ENCODE assay signal across 8 cellular contexts in genomic region chr12:6850796-6851152, GRCh38. TPM values are rescaled to one million over a fixed set of nuclear protein-coding genes. Genes with fewer than 3 reads are reported as not detected.
DNase-seq lines count a peak whose midpoint lies in the region; ATAC-seq and TF ChIP-seq lines count a peak whose summit lies in the region.

No MANE protein-coding gene starts in this region.

- TF ChIP-seq EP300 in upper lobe of left lung (IDR thresholded peaks at IDR 0.05), result no peak

- peak overlapping the region in 3 of 4 donors; percentile 66 to 71 (median 68) for H3K4me3 ChIP-seq in upper lobe of left lung

- peaks cover 0 to 10% (median 3%) of the 10 kb centered on the region in 4 donors for H3K36me3 ChIP-seq in upper lobe of left lung

- no peak for TF ChIP-seq POLR2A in upper lobe of left lung (IDR thresholded peaks at IDR 0.05)

- no peaks in the 10 kb centered on the region for H3K9me3 ChIP-seq in upper lobe of left lung

- peak overlapping the region in 3 of 4 donors; percentile 88 to 94 (median 91) for H3K27ac ChIP-seq in upper lobe of left lung

- H3K4me1 ChIP-seq in upper lobe of left lung, result peaks cover 13 to 23% (median 16%) of the 10 kb centered on the region in 4 donors

- intact Hi-C loops in Right ventricle myocardium inferior (cut with DNase I) (no loop called here), left cardiac atrium (cut with DNase I) (no loop called here)

- DNase-seq in Right ventricle myocardium inferior (ENCODE audit: missing footprints), result peak; percentile 66
- DNase-seq in left cardiac atrium, result no peak
- DNase-seq in amniotic epithelial cell (ENCODE audit: low read depth), result peak; percentile 81
- DNase-seq in left lobe of liver (ENCODE audit: low spot score), result peak; percentile 59
- peak in 1 of 2 donors; percentile 85 for DNase-seq in upper lobe of left lung
- no peak for DNase-seq in putamen (ENCODE audit: low spot score)
- DNase-seq in SW480 (ENCODE audit: low spot score), result no peak
- no peak for DNase-seq in NOMO-1 treated with dmso at 0.1 percent for 144 hours (lab: John Stamatoyannopoulos, UW; ENCODE audit: unreplicated experiment)

- ATAC-seq in Right ventricle myocardium inferior (no peak), left cardiac atrium (no peak), left lobe of liver (no peak), upper lobe of left lung (ENCODE audit: low FRiP score in 2 of 2) (no peak)

- H3K27me3 ChIP-seq in upper lobe of left lung, result no peaks in the 10 kb centered on the region

- WGBS in upper lobe of left lung, 2 donors, result 26 to 36% methylated on average over 4 to 16 of the region's 16 CpGs

- no peak for TF ChIP-seq CTCF in upper lobe of left lung (IDR thresholded peaks at IDR 0.05)

RNA-seq across cellular contexts. Expression of gene CDCA3, which starts 0.3 kb away (rescaled TPM):
- total RNA-seq in Right ventricle myocardium inferior (1.2 TPM), left cardiac atrium (under 1 TPM in 1 of 2 donors, not detected in 1; 0.82 TPM), left lobe of liver (0.58 TPM), upper lobe of left lung (10 to 100 TPM in 1 of 6 donors, 1 to 10 TPM in 3, under 1 TPM in 1, not detected in 1; 0.39 to 10.3 (median 2.8) TPM)

RNA-seq across cellular contexts. Expression of gene USP5, which starts 1.2 kb away (rescaled TPM):
- total RNA-seq in Right ventricle myocardium inferior (62.0 TPM), left cardiac atrium (10 to 100 TPM; 63.4 to 65.4 TPM), left lobe of liver (48.0 TPM), upper lobe of left lung (10 to 100 TPM; 22.6 to 77.0 (median 35.6) TPM)

RNA-seq across cellular contexts. Expression of gene GNB3, which starts 10.0 kb away (rescaled TPM):
- 4.0 TPM for total RNA-seq in Right ventricle myocardium inferior
- total RNA-seq in left cardiac atrium, result 1 to 10 TPM; 2.3 to 5.8 TPM
- 0.08 TPM for total RNA-seq in left lobe of liver
- total RNA-seq in upper lobe of left lung, result 1 to 10 TPM in 2 of 6 donors, under 1 TPM in 3, not detected in 1; 0.44 to 1.4 (median 0.86) TPM

RNA-seq across cellular contexts. Expression of gene TPI1, which starts 16.6 kb away (rescaled TPM):
- total RNA-seq in Right ventricle myocardium inferior (832 TPM), left cardiac atrium (100 to 1,000 TPM; 642 to 858 TPM), left lobe of liver (300 TPM), upper lobe of left lung (100 to 1,000 TPM; 137 to 407 (median 309) TPM)

RNA-seq across cellular contexts. Expression of gene SPSB2, which starts 22.3 kb away (rescaled TPM):
- total RNA-seq in Right ventricle myocardium inferior (3.0 TPM), left cardiac atrium (1 to 10 TPM; 3.7 to 4.1 TPM), left lobe of liver (4.7 TPM), upper lobe of left lung (10 to 100 TPM; 27.7 to 63.3 (median 35.0) TPM)

Comparison
In these comparisons a context has a peak if more than half of its experiments do, and no peak if none do; other contexts are left out.
1. DNase-seq: peak in Right ventricle myocardium inferior (single experiment), amniotic epithelial cell (single experiment) and left lobe of liver (single experiment); none in left cardiac atrium (single experiment), putamen (single experiment), SW480 (single experiment) and NOMO-1 treated with dmso at 0.1 percent for 144 hours (single experiment).